Comparison of ENCODE assay signal across 8 cellular contexts in the genomic region with DNA sequence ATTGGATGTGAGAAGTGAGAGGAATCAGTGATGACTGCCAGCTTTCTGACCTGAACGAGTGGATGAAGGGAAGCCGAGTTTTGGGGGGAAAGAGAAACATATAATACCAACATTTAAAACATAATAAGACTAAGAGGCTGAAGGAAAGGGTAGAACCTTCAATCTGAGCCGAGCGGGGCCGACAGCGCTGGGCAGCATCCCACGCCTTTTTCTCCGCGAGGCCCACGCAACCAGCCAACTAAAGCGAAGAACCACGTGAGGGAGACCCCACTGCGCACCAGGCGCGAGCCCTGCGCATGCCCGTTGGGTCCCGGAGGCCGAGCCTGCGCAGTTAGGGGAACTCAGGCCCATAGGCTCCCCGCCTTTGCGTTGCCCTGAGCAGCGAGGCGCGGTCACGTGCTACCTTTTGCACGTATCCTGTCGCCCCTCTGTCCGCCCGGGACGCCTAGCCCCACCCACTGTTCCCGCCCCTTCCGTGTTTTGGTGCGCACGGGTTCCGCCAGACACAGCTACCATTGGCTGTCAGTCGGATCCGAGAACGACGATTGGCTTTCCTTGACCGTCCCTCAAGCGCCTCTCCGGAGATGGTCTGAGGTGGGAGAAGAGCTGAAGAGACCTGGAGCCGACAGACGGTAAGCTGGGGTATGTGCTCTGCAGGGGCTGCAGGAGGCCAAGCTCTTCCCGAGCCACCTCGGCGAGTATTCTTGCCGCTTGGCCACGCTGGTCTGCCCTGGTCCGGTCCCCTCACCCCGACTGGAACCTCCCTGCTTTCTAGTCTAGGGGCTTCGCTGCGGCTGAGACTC. TPM values are rescaled to one million over a fixed set of nuclear protein-coding genes. Genes with fewer than 3 reads are reported as not detected.
DNase-seq lines count a peak whose midpoint lies in the region; ATAC-seq and TF ChIP-seq lines count a peak whose summit lies in the region.

A gene with protein sequence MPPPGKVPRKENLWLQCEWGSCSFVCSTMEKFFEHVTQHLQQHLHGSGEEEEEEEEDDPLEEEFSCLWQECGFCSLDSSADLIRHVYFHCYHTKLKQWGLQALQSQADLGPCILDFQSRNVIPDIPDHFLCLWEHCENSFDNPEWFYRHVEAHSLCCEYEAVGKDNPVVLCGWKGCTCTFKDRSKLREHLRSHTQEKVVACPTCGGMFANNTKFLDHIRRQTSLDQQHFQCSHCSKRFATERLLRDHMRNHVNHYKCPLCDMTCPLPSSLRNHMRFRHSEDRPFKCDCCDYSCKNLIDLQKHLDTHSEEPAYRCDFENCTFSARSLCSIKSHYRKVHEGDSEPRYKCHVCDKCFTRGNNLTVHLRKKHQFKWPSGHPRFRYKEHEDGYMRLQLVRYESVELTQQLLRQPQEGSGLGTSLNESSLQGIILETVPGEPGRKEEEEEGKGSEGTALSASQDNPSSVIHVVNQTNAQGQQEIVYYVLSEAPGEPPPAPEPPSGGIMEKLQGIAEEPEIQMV (plus strand): TSS at position 573 of the 803 bp plus-strand sequence. CDS start 5,365 bp downstream, outside the sequence.

- peaks cover 0 to 33% of the 10 kb centered on the region in 2 donors for H3K36me3 ChIP-seq in left lung

- no peaks in the 10 kb centered on the region for H3K9me3 ChIP-seq in left lung

- peaks cover 11 to 35% of the 10 kb centered on the region in 2 donors for H3K4me1 ChIP-seq in left lung

- H3K27ac ChIP-seq in left lung: peak within 1 kb of the TSS; percentile 55 to 92

- H3K27me3 ChIP-seq in left lung: no peaks in the 10 kb centered on the region

- intact Hi-C loops in CD14-positive monocyte (cut with micrococcal nuclease): loop anchor here in 1 of 2 donors (2.0 to 5.0 kb wide), 2 partner anchors 14 to 34 kb away; partner anchors contain the start of gene C2CD2L
- intact Hi-C loops in left lung (cut with DNase I): no loop called here

- H3K9me3 Mint-ChIP-seq in CD14-positive monocyte: no peaks in the 10 kb centered on the region

- H3K36me3 Mint-ChIP-seq in CD14-positive monocyte: peaks cover 22 to 41% of the 10 kb centered on the region in 2 donors

- peaks cover 34% of the 10 kb centered on the region for H3K4me1 Mint-ChIP-seq in CD14-positive monocyte

- ATAC-seq in GM19397 (IDR thresholded peaks at IDR 0.05; ENCODE audit: unreplicated experiment): peak; percentile 96
- peak; percentile 94 for ATAC-seq in HG03571 (IDR thresholded peaks at IDR 0.05; ENCODE audit: unreplicated experiment)
- peak; percentile 99 for ATAC-seq in left lung

- TF ChIP-seq CTCF in CD14-positive monocyte (IDR thresholded peaks at IDR 0.05) (no peak), left lung (IDR thresholded peaks at IDR 0.05) (no peak)

- peak; percentile 100 for DNase-seq in CD14-positive monocyte (ENCODE audit: low spot score)
- peak; percentile 99 for DNase-seq in NCI-H82 (lab: John Stamatoyannopoulos, UW)
- peak; percentile 100 for DNase-seq in activated CD4-positive, alpha-beta T cell treated with anti-CD3 and anti-CD28 coated beads, Interleukin-2, amount 50 U/mL, for 48 hours
- peak; percentile 100 for DNase-seq in dermis blood vessel endothelial cell
- DNase-seq in left lung: peak; percentile 100
- DNase-seq in stimulated activated CD4-positive, alpha-beta T cell treated with anti-CD3 and anti-CD28 coated beads, Interleukin-2, amount 100 ng/mL, for 48 hours: peak; percentile 99 to 100

- peak within 1 kb of the TSS; percentile 83 to 94 (median 90) for H3K27ac Mint-ChIP-seq in CD14-positive monocyte

- peaks cover 0 to 5% (median 0%) of the 10 kb centered on the region in 3 donors for H3K27me3 Mint-ChIP-seq in CD14-positive monocyte (ENCODE audit: low read depth in 3 of 3)

- H3K4me3 ChIP-seq in left lung: peak within 1 kb of the TSS; percentile 86 to 95

- H3K4me3 Mint-ChIP-seq in CD14-positive monocyte: peak within 1 kb of the TSS; percentile 90 to 93

RNA-seq across cellular contexts. Expression of the gene that starts here (rescaled TPM):
- polyA plus RNA-seq in CD14-positive monocyte: 1 to 10 TPM; 8.0 to 8.6 TPM
- 14.8 and 19.2 TPM in 2 replicates for total RNA-seq in dermis blood vessel endothelial cell
- total RNA-seq in left lung: 10 to 100 TPM; 21.6 to 22.2 TPM

Comparison
In these comparisons a context has a peak if more than half of its experiments do, and no peak if none do; other contexts are left out.
1. Peak in every context shown above with its lines: DNase-seq, ATAC-seq, H3K4me3 ChIP-seq and H3K27ac ChIP-seq.